ENCODE assay signal across 31 cellular contexts in genomic region chr10:131011936-131012640, GRCh38.
"Had no signal": no experiment of that assay in that cellular context is flagged by ENCODE, and none has a peak within 500 bp of the region (broad histone marks: within the 10 kb centered on the region; RNA-seq: fewer than 3 reads in every experiment).

No MANE protein-coding gene starts in this region.

- H3K27ac ChIP-seq: adrenal gland, body of pancreas, colonic mucosa, epithelial cell of prostate, esophagus squamous epithelium, gastroesophageal sphincter, WERI-Rb-1 had no signal

- H3K4me1 ChIP-seq: adrenal gland, body of pancreas, colonic mucosa, esophagus squamous epithelium, gastroesophageal sphincter had no signal

- H3K9me3 ChIP-seq: adrenal gland, body of pancreas, colonic mucosa, esophagus squamous epithelium, gastroesophageal sphincter had no signal

- H3K27me3 ChIP-seq: body of pancreas, colonic mucosa had no signal

- DNase-seq: activated B cell treated with CpG ODN at 0.5 μM for 24 hours; activated CD4-positive, alpha-beta memory T cell treated with anti-CD3 and anti-CD28 coated beads for 36 hours; activated CD4-positive, alpha-beta T cell treated with anti-CD3 and anti-CD28 coated beads for 48 hours; activated CD8-positive, alpha-beta memory T cell treated with anti-CD3 and anti-CD28 coated beads, Interleukin-2, amount 10 ng/mL, durations not matched to agents 7 days and 5 days; activated CD8-positive, alpha-beta memory T cell treated with anti-CD3 and anti-CD28 coated beads, Interleukin-2, amount 50 U/mL, for 4 hours; activated CD8-positive, alpha-beta T cell treated with anti-CD3 and anti-CD28 coated beads, Interleukin-2, amount 10 ng/mL, durations not matched to agents 7 days and 5 days; activated effector memory CD4-positive, alpha-beta T cell treated with anti-CD3 and anti-CD28 coated beads, Interleukin-2, amount 50 U/mL, for 16 hours; activated naive CD4-positive, alpha-beta T cell treated with anti-CD3 and anti-CD28 coated beads for 36 hours; activated naive CD8-positive, alpha-beta T cell treated with anti-CD3 and anti-CD28 coated beads for 36 hours; activated naive CD8-positive, alpha-beta T cell treated with anti-CD3 and anti-CD28 coated beads, Interleukin-2, amount 50 U/mL, for 24 hours; activated T-cell treated with anti-CD3 and anti-CD28 coated beads, Interleukin-2, amount 50 U/mL, for 1 hour; activated T-cell treated with anti-CD3 and anti-CD28 coated beads, Interleukin-2, amount 50 U/mL, for 48 hours; adrenal gland; amygdala; aorta; body of pancreas; central memory CD4-positive, alpha-beta T cell; cerebellar nuclear complex; colonic mucosa; effector CD8-positive, alpha-beta T cell; esophagus squamous epithelium; foreskin melanocyte; T-helper 1 cell; T-helper 17 cell; T1000; WERI-Rb-1 had no signal

- ATAC-seq: activated CD4-positive, CD25-positive, alpha-beta regulatory T cell treated with anti-CD3 and anti-CD28 coated beads, Interleukin-2, amount 50 U/mL, for 24 hours; activated CD8-positive, alpha-beta memory T cell treated with anti-CD3 and anti-CD28 coated beads, Interleukin-2, amount 10 ng/mL, durations not matched to agents 7 days and 5 days; activated CD8-positive, alpha-beta T cell treated with anti-CD3 and anti-CD28 coated beads, Interleukin-2, amount 10 ng/mL, durations not matched to agents 7 days and 5 days; activated naive CD8-positive, alpha-beta T cell treated with anti-CD3 and anti-CD28 coated beads, Interleukin-2, amount 50 U/mL, for 24 hours; body of pancreas; gastroesophageal sphincter; T-helper 17 cell had no signal

- FAIRE-seq: endometrium, endothelial cell of umbilical vein had no signal

- H3K4me3 ChIP-seq: adrenal gland, body of pancreas, colonic mucosa, esophagus squamous epithelium, gastroesophageal sphincter had no signal

- H3K36me3 ChIP-seq: adrenal gland, colonic mucosa, esophagus squamous epithelium, gastroesophageal sphincter, WERI-Rb-1 had no signal
